1 cellular context compared by ENCODE assay signal in genomic region chr13:52652170-52652979, GRCh38.
A peak's percentile ranks its signal among the peaks of the same experiment; 100 is the strongest.
TF ChIP-seq lines count a peak whose summit lies in the region.

Gene SUGT1 (plus strand): TSS chr13:52652836. CDS start chr13:52652921, 85 bp downstream.

TF ChIP-seq in HEK293, 187 proteins besides CTCF, POLR2A, EP300 and RAD21 (continued from another document and continues in another):
- TF ChIP-seq, protein P1, sequence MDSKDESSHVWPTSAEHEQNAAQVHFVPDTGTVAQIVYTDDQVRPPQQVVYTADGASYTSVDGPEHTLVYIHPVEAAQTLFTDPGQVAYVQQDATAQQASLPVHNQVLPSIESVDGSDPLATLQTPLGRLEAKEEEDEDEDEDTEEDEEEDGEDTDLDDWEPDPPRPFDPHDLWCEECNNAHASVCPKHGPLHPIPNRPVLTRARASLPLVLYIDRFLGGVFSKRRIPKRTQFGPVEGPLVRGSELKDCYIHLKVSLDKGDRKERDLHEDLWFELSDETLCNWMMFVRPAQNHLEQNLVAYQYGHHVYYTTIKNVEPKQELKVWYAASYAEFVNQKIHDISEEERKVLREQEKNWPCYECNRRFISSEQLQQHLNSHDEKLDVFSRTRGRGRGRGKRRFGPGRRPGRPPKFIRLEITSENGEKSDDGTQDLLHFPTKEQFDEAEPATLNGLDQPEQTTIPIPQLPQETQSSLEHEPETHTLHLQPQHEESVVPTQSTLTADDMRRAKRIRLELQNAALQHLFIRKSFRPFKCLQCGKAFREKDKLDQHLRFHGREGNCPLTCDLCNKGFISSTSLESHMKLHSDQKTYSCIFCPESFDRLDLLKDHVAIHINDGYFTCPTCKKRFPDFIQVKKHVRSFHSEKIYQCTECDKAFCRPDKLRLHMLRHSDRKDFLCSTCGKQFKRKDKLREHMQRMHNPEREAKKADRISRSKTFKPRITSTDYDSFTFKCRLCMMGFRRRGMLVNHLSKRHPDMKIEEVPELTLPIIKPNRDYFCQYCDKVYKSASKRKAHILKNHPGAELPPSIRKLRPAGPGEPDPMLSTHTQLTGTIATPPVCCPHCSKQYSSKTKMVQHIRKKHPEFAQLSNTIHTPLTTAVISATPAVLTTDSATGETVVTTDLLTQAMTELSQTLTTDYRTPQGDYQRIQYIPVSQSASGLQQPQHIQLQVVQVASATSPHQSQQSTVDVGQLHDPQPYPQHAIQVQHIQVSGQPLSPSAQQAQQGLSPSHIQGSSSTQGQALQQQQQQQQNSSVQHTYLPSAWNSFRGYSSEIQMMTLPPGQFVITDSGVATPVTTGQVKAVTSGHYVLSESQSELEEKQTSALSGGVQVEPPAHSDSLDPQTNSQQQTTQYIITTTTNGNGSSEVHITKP (tag by site-specific recombination; IDR thresholded peaks at IDR 0.05), result no peak
- 0 out of 2 replicates have a peak, but pooled peaks have one; percentile 46 for TF ChIP-seq ZNF610 (tag by site-specific recombination; IDR thresholded peaks at IDR 0.05; ENCODE audit: borderline replicate concordance)
- TF ChIP-seq, protein P2, sequence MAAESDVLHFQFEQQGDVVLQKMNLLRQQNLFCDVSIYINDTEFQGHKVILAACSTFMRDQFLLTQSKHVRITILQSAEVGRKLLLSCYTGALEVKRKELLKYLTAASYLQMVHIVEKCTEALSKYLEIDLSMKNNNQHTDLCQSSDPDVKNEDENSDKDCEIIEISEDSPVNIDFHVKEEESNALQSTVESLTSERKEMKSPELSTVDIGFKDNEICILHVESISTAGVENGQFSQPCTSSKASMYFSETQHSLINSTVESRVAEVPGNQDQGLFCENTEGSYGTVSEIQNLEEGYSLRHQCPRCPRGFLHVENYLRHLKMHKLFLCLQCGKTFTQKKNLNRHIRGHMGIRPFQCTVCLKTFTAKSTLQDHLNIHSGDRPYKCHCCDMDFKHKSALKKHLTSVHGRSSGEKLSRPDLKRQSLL (tag by site-specific recombination; IDR thresholded peaks at IDR 0.05), result no peak
- no peak for TF ChIP-seq HOXC10 (CRISPR knock-in tag; IDR thresholded peaks at IDR 0.05)
- peak; percentile 19; the same call in 1 of the 2 replicates for TF ChIP-seq ZNF518A (tag by site-specific recombination; conservative IDR thresholded peaks at IDR 0.05; ENCODE audit: low read depth)
- TF ChIP-seq ZNF843 (tag by site-specific recombination; IDR thresholded peaks at IDR 0.05), result 0 out of 2 replicates have a peak, but pooled peaks have one; percentile 14
- no peak for TF ChIP-seq ZNF544 (tag by site-specific recombination; IDR thresholded peaks at IDR 0.05)
- no peak for TF ChIP-seq ZNF175 (tag by site-specific recombination; IDR thresholded peaks at IDR 0.05)
- no peak for TF ChIP-seq ZNF354C (tag by site-specific recombination; IDR thresholded peaks at IDR 0.05; ENCODE audit: borderline replicate concordance, low read depth)
- peak; percentile 44; the same call in 1 of the 2 replicates for TF ChIP-seq SCRT2 (tag by site-specific recombination; IDR thresholded peaks at IDR 0.05)
- TF ChIP-seq ZNF292 (tag by site-specific recombination; IDR thresholded peaks at IDR 0.05; ENCODE audit: borderline replicate concordance, low read depth), result no peak
- TF ChIP-seq ZNF148 (tag by site-specific recombination; IDR thresholded peaks at IDR 0.05; ENCODE audit: borderline replicate concordance), result no peak
- TF ChIP-seq, protein P3, sequence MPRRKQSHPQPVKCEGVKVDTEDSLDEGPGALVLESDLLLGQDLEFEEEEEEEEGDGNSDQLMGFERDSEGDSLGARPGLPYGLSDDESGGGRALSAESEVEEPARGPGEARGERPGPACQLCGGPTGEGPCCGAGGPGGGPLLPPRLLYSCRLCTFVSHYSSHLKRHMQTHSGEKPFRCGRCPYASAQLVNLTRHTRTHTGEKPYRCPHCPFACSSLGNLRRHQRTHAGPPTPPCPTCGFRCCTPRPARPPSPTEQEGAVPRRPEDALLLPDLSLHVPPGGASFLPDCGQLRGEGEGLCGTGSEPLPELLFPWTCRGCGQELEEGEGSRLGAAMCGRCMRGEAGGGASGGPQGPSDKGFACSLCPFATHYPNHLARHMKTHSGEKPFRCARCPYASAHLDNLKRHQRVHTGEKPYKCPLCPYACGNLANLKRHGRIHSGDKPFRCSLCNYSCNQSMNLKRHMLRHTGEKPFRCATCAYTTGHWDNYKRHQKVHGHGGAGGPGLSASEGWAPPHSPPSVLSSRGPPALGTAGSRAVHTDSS (tag by site-specific recombination; IDR thresholded peaks at IDR 0.05), result no peak
- TF ChIP-seq ZNF529 (tag by site-specific recombination; IDR thresholded peaks at IDR 0.05; ENCODE audit: insufficient replicate concordance), result no peak
- TF ChIP-seq ZBTB44 (tag by site-specific recombination; IDR thresholded peaks at IDR 0.05), result peak; percentile 95
- no peak for TF ChIP-seq ZNF571 (tag by site-specific recombination; IDR thresholded peaks at IDR 0.05)
- peak; percentile 83; the same call in 1 of the 2 replicates for TF ChIP-seq ZNF629 (tag by site-specific recombination; IDR thresholded peaks at IDR 0.05)
- TF ChIP-seq ZNF621 (tag by site-specific recombination; IDR thresholded peaks at IDR 0.05), result no peak
- TF ChIP-seq ZNF10 (tag by site-specific recombination; IDR thresholded peaks at IDR 0.05), result no peak
- TF ChIP-seq, protein P4, sequence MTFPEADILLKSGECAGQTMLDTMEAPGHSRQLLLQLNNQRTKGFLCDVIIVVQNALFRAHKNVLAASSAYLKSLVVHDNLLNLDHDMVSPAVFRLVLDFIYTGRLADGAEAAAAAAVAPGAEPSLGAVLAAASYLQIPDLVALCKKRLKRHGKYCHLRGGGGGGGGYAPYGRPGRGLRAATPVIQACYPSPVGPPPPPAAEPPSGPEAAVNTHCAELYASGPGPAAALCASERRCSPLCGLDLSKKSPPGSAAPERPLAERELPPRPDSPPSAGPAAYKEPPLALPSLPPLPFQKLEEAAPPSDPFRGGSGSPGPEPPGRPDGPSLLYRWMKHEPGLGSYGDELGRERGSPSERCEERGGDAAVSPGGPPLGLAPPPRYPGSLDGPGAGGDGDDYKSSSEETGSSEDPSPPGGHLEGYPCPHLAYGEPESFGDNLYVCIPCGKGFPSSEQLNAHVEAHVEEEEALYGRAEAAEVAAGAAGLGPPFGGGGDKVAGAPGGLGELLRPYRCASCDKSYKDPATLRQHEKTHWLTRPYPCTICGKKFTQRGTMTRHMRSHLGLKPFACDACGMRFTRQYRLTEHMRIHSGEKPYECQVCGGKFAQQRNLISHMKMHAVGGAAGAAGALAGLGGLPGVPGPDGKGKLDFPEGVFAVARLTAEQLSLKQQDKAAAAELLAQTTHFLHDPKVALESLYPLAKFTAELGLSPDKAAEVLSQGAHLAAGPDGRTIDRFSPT (tag by site-specific recombination; IDR thresholded peaks at IDR 0.05), result peak; percentile 74; the same call in 1 of the 2 replicates
- TF ChIP-seq ZNF433 (tag by site-specific recombination; IDR thresholded peaks at IDR 0.05; ENCODE audit: low read depth), result no peak
- TF ChIP-seq KLF16 (tag by site-specific recombination; IDR thresholded peaks at IDR 0.05), result 0 out of 2 replicates have a peak, but pooled peaks have one; percentile 13
- peak; percentile 68 for TF ChIP-seq ZNF639 (tag by site-specific recombination; IDR thresholded peaks at IDR 0.05)
- TF ChIP-seq BCL6B (tag by site-specific recombination; IDR thresholded peaks at IDR 0.05), result no peak
- TF ChIP-seq ZNF24 (tag by site-specific recombination; IDR thresholded peaks at IDR 0.05), result peak; percentile 25; the same call in 1 of the 2 replicates
- TF ChIP-seq, protein P5, sequence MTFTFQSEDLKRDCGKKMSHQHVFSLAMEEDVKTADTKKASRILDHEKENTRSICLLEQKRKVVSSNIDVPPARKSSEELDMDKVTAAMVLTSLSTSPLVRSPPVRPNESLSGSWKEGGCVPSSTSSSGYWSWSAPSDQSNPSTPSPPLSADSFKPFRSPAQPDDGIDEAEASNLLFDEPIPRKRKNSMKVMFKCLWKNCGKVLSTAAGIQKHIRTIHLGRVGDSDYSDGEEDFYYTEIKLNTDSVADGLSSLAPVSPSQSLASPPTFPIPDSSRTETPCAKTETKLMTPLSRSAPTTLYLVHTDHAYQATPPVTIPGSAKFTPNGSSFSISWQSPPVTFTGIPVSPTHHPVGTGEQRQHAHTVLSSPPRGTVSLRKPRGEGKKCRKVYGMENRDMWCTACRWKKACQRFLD (tag by site-specific recombination; IDR thresholded peaks at IDR 0.05), result no peak
- no peak for TF ChIP-seq SALL2 (tag by site-specific recombination; IDR thresholded peaks at IDR 0.05; ENCODE audit: borderline replicate concordance)
- no peak for TF ChIP-seq ZNF777 (tag by site-specific recombination; IDR thresholded peaks at IDR 0.05; ENCODE audit: borderline replicate concordance)
- TF ChIP-seq HOXA7 (CRISPR knock-in tag; IDR thresholded peaks at IDR 0.05; ENCODE audit: borderline replicate concordance), result no peak
- peak; percentile 96 for TF ChIP-seq YY1 (tag by site-specific recombination; IDR thresholded peaks at IDR 0.05)
